8 cellular contexts compared by ENCODE assay signal in genomic region chr11:126318642-126319373, GRCh38. TPM values are rescaled to one million over a fixed set of nuclear protein-coding genes. Genes with fewer than 3 reads are reported as not detected.
DNase-seq lines count a peak whose midpoint lies in the region; ATAC-seq, FAIRE-seq and TF ChIP-seq lines count a peak whose summit lies in the region.

No MANE protein-coding gene starts in this region.

- no peak overlapping the region for H3K4me3 ChIP-seq in bronchial epithelial cell (ENCODE audit: low read depth, low read length)

- ATAC-seq in GM18499 (IDR thresholded peaks at IDR 0.05; ENCODE audit: insufficient read depth, unreplicated experiment) = peak; percentile 79
- peak; percentile 71 for ATAC-seq in HG02938 (IDR thresholded peaks at IDR 0.05; ENCODE audit: unreplicated experiment)

- no peaks in the 10 kb centered on the region for H3K27me3 ChIP-seq in bronchial epithelial cell (ENCODE audit: control insufficient read depth, insufficient read depth, low read length)

- no peak for TF ChIP-seq CTCF in bronchial epithelial cell (IDR thresholded peaks at IDR 0.05; ENCODE audit: insufficient read depth, low read length, severe bottlenecking)

- H3K36me3 ChIP-seq in bronchial epithelial cell (ENCODE audit: control insufficient read depth, insufficient read depth, low read length) = no peaks in the 10 kb centered on the region

- DNase-seq in A172 (ENCODE audit: low spot score) (peak; percentile 52), OCI-M1 (lab: John Stamatoyannopoulos, UW) (peak; percentile 94), bronchial epithelial cell (ENCODE audit: low read depth) (peak; percentile 95), middle frontal gyrus (ENCODE audit: extremely low spot score, low spot score) (peak; percentile 33), urothelium cell line (ENCODE audit: low spot score) (peak; percentile 45), SHP77 (lab: John Stamatoyannopoulos, UW) (no peak)

- FAIRE-seq in bronchial epithelial cell (lab: Jason Lieb, UNC) (peak; percentile 91), urothelium cell line (lab: Jason Lieb, UNC) (no peak)

RNA-seq across cellular contexts. Expression of gene DCPS, which starts 14.9 kb away (rescaled TPM):
- total RNA-seq in A172 (2014; rRNA removed; shearing (Covaris generic)) = 16.2 and 16.6 TPM in 2 replicates
- total RNA-seq in bronchial epithelial cell = 9.5 and 11.6 TPM in 2 replicates

RNA-seq across cellular contexts. Expression of gene TIRAP, which starts 35.9 kb away (rescaled TPM):
- 2.3 and 4.1 TPM in 2 replicates for total RNA-seq in A172 (2014; rRNA removed; shearing (Covaris generic))
- total RNA-seq in bronchial epithelial cell = 2.1 and 3.3 TPM in 2 replicates

RNA-seq across cellular contexts. Expression of gene ST3GAL4, which starts 36.7 kb away (rescaled TPM):
- total RNA-seq in A172 (2014; rRNA removed; shearing (Covaris generic)) = 16.7 and 19.4 TPM in 2 replicates
- total RNA-seq in bronchial epithelial cell = 10.9 and 12.4 TPM in 2 replicates

RNA-seq across cellular contexts. Expression of gene FOXRED1, which starts 49.9 kb away (rescaled TPM):
- 22.6 and 28.1 TPM in 2 replicates for total RNA-seq in A172 (2014; rRNA removed; shearing (Covaris generic))
- 16.0 and 16.8 TPM in 2 replicates for total RNA-seq in bronchial epithelial cell

RNA-seq across cellular contexts. Expression of gene SRPRA, which starts 50.1 kb away (rescaled TPM):
- total RNA-seq in A172 (2014; rRNA removed; shearing (Covaris generic)) = 67.2 and 75.1 TPM in 2 replicates
- 61.3 and 71.3 TPM in 2 replicates for total RNA-seq in bronchial epithelial cell

Comparison
In these comparisons a context has a peak if more than half of its experiments do, and no peak if none do; other contexts are left out.
1. DNase-seq: peak in A172 (single experiment), OCI-M1 (single experiment), bronchial epithelial cell (single experiment), middle frontal gyrus (single experiment) and urothelium cell line (single experiment); none in SHP77 (0 of 2).